ENCODE assay signal across 1 cellular context in genomic region chr11:122779047-122779629, GRCh38.
TF ChIP-seq lines count a peak whose summit lies in the region.

No MANE protein-coding gene starts in this region.

TF ChIP-seq in SK-N-SH treated with all-trans-retinoic acid at 6 μM for 48 hours, 23 proteins besides CTCF, POLR2A, EP300 and RAD21 (continued from another document):
- TF ChIP-seq TSHZ2 (CRISPR knock-in tag; IDR thresholded peaks at IDR 0.05): peak; percentile 47; the same call in 1 of the 2 replicates
- TF ChIP-seq PPARA (CRISPR knock-in tag; IDR thresholded peaks at IDR 0.05; ENCODE audit: borderline replicate concordance): no peak
